In genomic region chr9:129624947-129625346, GRCh38 we compare ENCODE assay signal across 8 cellular contexts. TPM values are rescaled to one million over a fixed set of nuclear protein-coding genes. Genes with fewer than 3 reads are reported as not detected.
DNase-seq lines count a peak whose midpoint lies in the region; FAIRE-seq and TF ChIP-seq lines count a peak whose summit lies in the region.

No MANE protein-coding gene starts in this region.

- H3K27ac ChIP-seq in keratinocyte (ENCODE audit: control insufficient read depth, insufficient read depth, low read length) = peak overlapping the region; percentile 92

- no peak overlapping the region for H2AFZ ChIP-seq in keratinocyte (ENCODE audit: control insufficient read depth, low read length)

- H3K9ac ChIP-seq in keratinocyte (ENCODE audit: control insufficient read depth, extremely low read depth, insufficient read depth, low read length) = peak overlapping the region; percentile 46

- H3K27me3 ChIP-seq in keratinocyte (ENCODE audit: control insufficient read depth, extremely low read depth, insufficient read depth, low read length) = peaks cover 3% of the 10 kb centered on the region

- H3K4me1 ChIP-seq in keratinocyte (ENCODE audit: control insufficient read depth, extremely low read depth, insufficient read depth, low read length) = peaks cover 24% of the 10 kb centered on the region

- in situ Hi-C loops in KBM-7 (cut with MboI; ENCODE audit: low pct_unique_long_range_greater_than_20kb, low sequenced_read_pairs) = no loop called here

- no peak for TF ChIP-seq CTCF in keratinocyte (optimal IDR thresholded peaks at IDR 0.05 in 1 of 3, IDR thresholded peaks at IDR 0.05 in 1 of 3, conservative IDR thresholded peaks at IDR 0.05 in 1 of 3; ENCODE audit: extremely low read depth in 1 of 3, insufficient read depth in 2 of 3, low read length in 3 of 3)

- H3K9me3 ChIP-seq in keratinocyte (ENCODE audit: control insufficient read depth, low read depth, low read length) = no peaks in the 10 kb centered on the region

- FAIRE-seq in keratinocyte (lab: Jason Lieb, UNC) = no peak

- H3K79me2 ChIP-seq in keratinocyte (ENCODE audit: control insufficient read depth, insufficient read depth, low read length) = peaks cover 40% of the 10 kb centered on the region

- H3K9me1 ChIP-seq in keratinocyte (ENCODE audit: control insufficient read depth, extremely low read depth, insufficient read depth, low read length) = no peaks in the 10 kb centered on the region

- H3K4me3 ChIP-seq in keratinocyte (ENCODE audit: control insufficient read depth in 2 of 3, extremely low read depth in 1 of 3, insufficient read depth in 2 of 3, low read depth in 1 of 3, low read length in 3 of 3) = no peak overlapping the region

- dilution Hi-C loops in keratinocyte (cut with MboI; ENCODE audit: extremely low pct_ligation_motif_present, low sequenced_read_pairs) = loop anchor here (25.0 kb wide), 1 partner anchor 463 kb away; no protein-coding TSS in a partner anchor

- peak overlapping the region; percentile 100 for H3K4me2 ChIP-seq in keratinocyte (ENCODE audit: control insufficient read depth, extremely low read depth, insufficient read depth, low read depth, low read length)

- DNase-seq in COLO668 (lab: John Stamatoyannopoulos, UW; ENCODE audit: unreplicated experiment) = peak; percentile 28
- DNase-seq in KBM-7 = peak; percentile 85
- DNase-seq in UCSD-AML1 (lab: John Stamatoyannopoulos, UW; ENCODE audit: unreplicated experiment) = peak; percentile 40
- DNase-seq in keratinocyte (ENCODE audit: low read depth, low spot score) = peak; percentile 69
- DNase-seq in D341Med (ENCODE audit: low spot score) = no peak
- DNase-seq in superior temporal gyrus (ENCODE audit: extremely low spot score) = no peak
- DNase-seq in HPDE6-E6E7 (ENCODE audit: extremely low spot score) = no peak
- DNase-seq in activated CD4-positive, CD25-positive, alpha-beta regulatory T cell treated with anti-CD3 and anti-CD28 coated beads, Interleukin-2, amount 50 U/mL, for 72 hours = no peak

- H4K20me1 ChIP-seq in keratinocyte (ENCODE audit: control insufficient read depth, extremely low read depth, insufficient read depth, low read length) = peaks cover 8% of the 10 kb centered on the region

- H3K36me3 ChIP-seq in keratinocyte (ENCODE audit: control insufficient read depth in 2 of 2, extremely low read depth in 1 of 2, insufficient read depth in 2 of 2, low read length in 2 of 2) = peaks cover 2 to 4% of the 10 kb centered on the region in 2 experiments

RNA-seq across cellular contexts. Expression of gene NTMT1, which starts 1.0 kb away (rescaled TPM):
- polyA plus RNA-seq in keratinocyte = 46.0 to 50.2 TPM (median 48.2 TPM) in 3 replicates
- polyA plus RNA-seq in keratinocyte (2011; ENCODE audit: low read depth) = 24.6 TPM
- polyA plus RNA-seq in keratinocyte (2011; cell fraction: cytosol; rRNA removed) = 23.5 and 36.4 TPM in 2 replicates
- 22.0 and 23.8 TPM in 2 replicates for polyA plus RNA-seq in keratinocyte (2011; cell fraction: nucleus; rRNA removed)
- polyA plus RNA-seq in keratinocyte (2012; ENCODE audit: low replicate concordance) = 30.8 and 52.5 TPM in 2 replicates
- 20.3 to 35.7 TPM (median 22.6 TPM) in 3 replicates for polyA minus RNA-seq in keratinocyte
- polyA minus RNA-seq in keratinocyte (2011; cell fraction: cytosol; rRNA and poly(A)+ RNA removed) = 24.0 TPM
- 7.8 and 9.3 TPM in 2 replicates for polyA minus RNA-seq in keratinocyte (2011; cell fraction: nucleus; rRNA and poly(A)+ RNA removed)

RNA-seq across cellular contexts. Expression of gene C9orf50, which starts 4.0 kb away (rescaled TPM):
- polyA plus RNA-seq in keratinocyte = not detected in 3 replicates
- not detected for polyA plus RNA-seq in keratinocyte (2011; ENCODE audit: low read depth)
- polyA plus RNA-seq in keratinocyte (2011; cell fraction: cytosol; rRNA removed) = not detected in 2 replicates
- polyA plus RNA-seq in keratinocyte (2011; cell fraction: nucleus; rRNA removed) = not detected in 2 replicates
- not detected in 2 replicates for polyA plus RNA-seq in keratinocyte (2012; ENCODE audit: low replicate concordance)
- not detected in 3 replicates for polyA minus RNA-seq in keratinocyte
- not detected for polyA minus RNA-seq in keratinocyte (2011; cell fraction: cytosol; rRNA and poly(A)+ RNA removed)
- polyA minus RNA-seq in keratinocyte (2011; cell fraction: nucleus; rRNA and poly(A)+ RNA removed) = not detected in 2 replicates

RNA-seq across cellular contexts. Expression of gene ASB6, which starts 17.0 kb away (rescaled TPM):
- polyA plus RNA-seq in keratinocyte = 16.3 to 23.8 TPM (median 23.7 TPM) in 3 replicates
- polyA plus RNA-seq in keratinocyte (2011; ENCODE audit: low read depth) = 4.8 TPM
- polyA plus RNA-seq in keratinocyte (2011; cell fraction: cytosol; rRNA removed) = 14.1 and 23.7 TPM in 2 replicates
- polyA plus RNA-seq in keratinocyte (2011; cell fraction: nucleus; rRNA removed) = 34.6 and 40.3 TPM in 2 replicates
- 14.0 and 19.5 TPM in 2 replicates for polyA plus RNA-seq in keratinocyte (2012; ENCODE audit: low replicate concordance)
- polyA minus RNA-seq in keratinocyte = 8.5 to 19.0 TPM (median 12.4 TPM) in 3 replicates
- 21.7 TPM for polyA minus RNA-seq in keratinocyte (2011; cell fraction: cytosol; rRNA and poly(A)+ RNA removed)
- polyA minus RNA-seq in keratinocyte (2011; cell fraction: nucleus; rRNA and poly(A)+ RNA removed) = 14.7 and 15.3 TPM in 2 replicates

RNA-seq across cellular contexts. Expression of gene PRRX2, which starts 40.5 kb away (rescaled TPM):
- 0.06 to 0.19 TPM in 2 of 3 replicates, not detected in the other for polyA plus RNA-seq in keratinocyte
- polyA plus RNA-seq in keratinocyte (2011; ENCODE audit: low read depth) = not detected
- 0.05 and 0.14 TPM in 2 replicates for polyA plus RNA-seq in keratinocyte (2011; cell fraction: cytosol; rRNA removed)
- not detected in 2 replicates for polyA plus RNA-seq in keratinocyte (2011; cell fraction: nucleus; rRNA removed)
- polyA plus RNA-seq in keratinocyte (2012; ENCODE audit: low replicate concordance) = not detected in 2 replicates
- not detected in 3 replicates for polyA minus RNA-seq in keratinocyte
- polyA minus RNA-seq in keratinocyte (2011; cell fraction: cytosol; rRNA and poly(A)+ RNA removed) = not detected
- not detected in 2 replicates for polyA minus RNA-seq in keratinocyte (2011; cell fraction: nucleus; rRNA and poly(A)+ RNA removed)

Comparison
In these comparisons a context has a peak if more than half of its experiments do, and no peak if none do; other contexts are left out.
1. DNase-seq: peak in COLO668 (single experiment), KBM-7 (single experiment), UCSD-AML1 (single experiment) and keratinocyte (single experiment); none in D341Med (single experiment), superior temporal gyrus (single experiment), HPDE6-E6E7 (single experiment) and activated CD4-positive, CD25-positive, alpha-beta regulatory T cell treated with anti-CD3 and anti-CD28 coated beads, Interleukin-2, amount 50 U/mL, for 72 hours (single experiment).